Comparison of ENCODE assay signal across 8 cellular contexts in the genomic region with DNA sequence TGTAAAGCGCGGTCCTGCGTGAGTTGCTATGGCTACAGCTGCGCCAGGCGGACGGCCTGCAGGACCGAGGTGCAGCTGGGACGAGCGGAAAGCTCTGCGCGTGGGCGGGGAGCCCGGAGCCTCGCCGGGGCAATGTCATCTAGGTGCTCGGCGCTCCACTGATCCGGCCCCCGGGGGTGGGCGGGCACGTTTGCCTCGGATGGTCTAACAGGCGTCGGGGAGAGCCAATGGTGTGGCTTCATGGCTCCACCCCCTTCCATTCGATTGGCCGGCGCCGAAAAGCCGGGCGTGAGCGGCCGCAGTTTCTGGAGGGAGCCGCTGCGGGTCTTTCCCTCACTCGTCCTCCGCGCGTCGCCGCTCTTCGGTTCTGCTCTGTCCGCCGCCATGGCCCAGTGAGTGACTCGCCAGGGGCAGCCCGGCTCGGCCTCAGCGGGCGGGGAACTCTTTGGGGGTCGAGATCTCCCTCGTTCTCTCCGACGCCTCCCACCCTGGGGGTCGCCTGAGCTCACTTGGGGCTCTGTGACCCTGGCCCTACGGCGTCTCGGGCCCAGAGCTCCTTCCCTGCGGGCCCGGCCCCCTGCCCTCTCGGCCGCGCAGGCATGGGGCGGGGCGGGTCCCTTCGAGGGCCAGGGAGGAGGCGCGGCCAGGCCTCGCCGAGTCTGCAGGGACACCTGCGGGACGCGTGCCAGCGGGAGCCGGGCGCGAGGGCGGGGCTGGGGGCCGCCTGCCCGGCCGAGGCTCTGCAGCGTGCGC. TPM values are rescaled to one million over a fixed set of nuclear protein-coding genes. Genes with fewer than 3 reads are reported as not detected.
DNase-seq lines count a peak whose midpoint lies in the region; ATAC-seq, FAIRE-seq and TF ChIP-seq lines count a peak whose summit lies in the region.

A gene (plus strand): TSS at position 331 of the 753 bp plus-strand sequence. CDS start 54 bp downstream, at position 385.

- no TSS peak for BruUV-seq in mammary epithelial cell (replicated peaks; lab: Mats Ljungman, UMichigan)

- peak; percentile 93 for ATAC-seq in GM18870 (IDR thresholded peaks at IDR 0.05; ENCODE audit: unreplicated experiment)
- peak; percentile 96 for ATAC-seq in HG03135 (IDR thresholded peaks at IDR 0.05; ENCODE audit: unreplicated experiment)

- no peaks in the 10 kb centered on the region for H4K20me1 ChIP-seq in mammary epithelial cell (ENCODE audit: insufficient read depth, low read length)

- H3K4me3 ChIP-seq in ACC112 (ENCODE audit: low read depth, low read length): peak within 1 kb of the TSS; percentile 91
- peak within 1 kb of the TSS; percentile 80 for H3K4me3 ChIP-seq in WERI-Rb-1 (ENCODE audit: low read depth, low read length)
- H3K4me3 ChIP-seq in mammary epithelial cell (replicated peaks in 1 of 3; ENCODE audit: insufficient read depth in 1 of 3, low read depth in 2 of 3, low read length in 3 of 3): peak within 1 kb of the TSS; percentile 74 to 99 (median 74)
- H3K4me3 ChIP-seq in iPS-20b (ENCODE audit: low read length): peak within 1 kb of the TSS; percentile 82
- H3K4me3 ChIP-seq in small intestine (ENCODE audit: low read depth in 1 of 2, low read length in 2 of 2): peak within 1 kb of the TSS; percentile 63 to 66

- H2AFZ ChIP-seq in ACC112 (ENCODE audit: low read length, unreplicated experiment) (peak within 1 kb of the TSS; percentile 79), mammary epithelial cell (ENCODE audit: low read depth, low read length) (peak within 1 kb of the TSS; percentile 99)

- H3K4me2 ChIP-seq in mammary epithelial cell (ENCODE audit: insufficient read depth, low read depth, low read length): peak within 1 kb of the TSS; percentile 99

- peak; percentile 99 for DNase-seq in NCI-H2196 treated with DMSO at 0.1 percent for 48 hours (lab: John Stamatoyannopoulos, UW; ENCODE audit: unreplicated experiment)
- peak; percentile 99 for DNase-seq in WERI-Rb-1
- DNase-seq in mammary epithelial cell: peak; percentile 98
- DNase-seq in small intestine: peak; percentile 99

- dilution Hi-C loops in mammary epithelial cell (cut with HindIII; ENCODE audit: low sequenced_read_pairs): no loop called here

- WGBS in mammary epithelial cell (ENCODE audit: low coverage, missing lambda C conversion rate): 3% methylated on average over 24 of the region's 81 CpGs
- WGBS in small intestine, 3 donors: 0% methylated on average over 61 to 81 of the region's 81 CpGs

- H3K9ac ChIP-seq in mammary epithelial cell (ENCODE audit: insufficient read depth, low read length) (peak within 1 kb of the TSS; percentile 64), iPS-20b (ENCODE audit: low read depth, low read length) (peak within 1 kb of the TSS; percentile 82)

- FAIRE-seq in small intestine (lab: Jason Lieb, UNC): no peak

- H3K27me3 ChIP-seq in ACC112 (ENCODE audit: insufficient read depth, low read length) (no peaks in the 10 kb centered on the region), WERI-Rb-1 (ENCODE audit: insufficient read depth, low read depth, severe bottlenecking) (no peaks in the 10 kb centered on the region), mammary epithelial cell (ENCODE audit: insufficient read depth, low read length) (no peaks in the 10 kb centered on the region), iPS-20b (ENCODE audit: insufficient read depth, low read length) (no peaks in the 10 kb centered on the region), small intestine (ENCODE audit: control insufficient read depth in 2 of 2, insufficient read depth in 2 of 2, low read length in 2 of 2) (no peaks in the 10 kb centered on the region)

- CTCF ChIA-PET in mammary epithelial cell (lab: Charles Lee; ENCODE audit: low non-redundant PET): no interaction called here

- intact Hi-C loops in mammary epithelial cell (cut with micrococcal nuclease): loop anchor here (1.0 kb wide), 2 partner anchors 11 to 22 kb away; no protein-coding TSS in a partner anchor

- H3K4me1 ChIP-seq in ACC112 (ENCODE audit: control insufficient read depth, insufficient read depth, low read length, unreplicated experiment): peaks cover 26% of the 10 kb centered on the region
- H3K4me1 ChIP-seq in mammary epithelial cell (ENCODE audit: insufficient read depth, low read length): peaks cover 15% of the 10 kb centered on the region
- H3K4me1 ChIP-seq in iPS-20b (ENCODE audit: insufficient read depth, low read length): peaks cover 8% of the 10 kb centered on the region; the same call in 1 of the 2 replicates
- H3K4me1 ChIP-seq in small intestine (ENCODE audit: control insufficient read depth in 2 of 2, insufficient read depth in 1 of 2, low read depth in 1 of 2, low read length in 1 of 2): peaks cover 0 to 6% of the 10 kb centered on the region in 2 donors

- TF ChIP-seq CTCF in WERI-Rb-1 (IDR thresholded peaks at IDR 0.05; ENCODE audit: low read depth, low read length): peak; percentile 17; the same call in 1 of the 2 replicates
- no peak for TF ChIP-seq CTCF in mammary epithelial cell (conservative IDR thresholded peaks at IDR 0.05 in 1 of 2, IDR thresholded peaks at IDR 0.05 in 1 of 2; ENCODE audit: extremely low read depth in 1 of 2, insufficient read depth in 1 of 2, low read depth in 1 of 2, low read length in 2 of 2)

- H3K79me2 ChIP-seq in ACC112 (ENCODE audit: control insufficient read depth, insufficient read depth, low read length, unreplicated experiment) (peaks cover 23% of the 10 kb centered on the region), mammary epithelial cell (ENCODE audit: insufficient read depth, low read length) (peaks cover 36% of the 10 kb centered on the region)

- H3K9me3 ChIP-seq in WERI-Rb-1 (ENCODE audit: severe bottlenecking) (peaks cover 2% of the 10 kb centered on the region), mammary epithelial cell (replicated peaks; ENCODE audit: insufficient read depth, low read length) (no peaks in the 10 kb centered on the region), iPS-20b (ENCODE audit: insufficient read depth, low read depth, low read length) (no peaks in the 10 kb centered on the region), small intestine (ENCODE audit: control insufficient read depth, low read depth) (no peaks in the 10 kb centered on the region)

- H3K27ac ChIP-seq in ACC112 (ENCODE audit: low read depth, low read length) (peak within 1 kb of the TSS; percentile 85), WERI-Rb-1 (peak within 1 kb of the TSS; percentile 96), mammary epithelial cell (ENCODE audit: insufficient read depth, low read depth, low read length) (peak within 1 kb of the TSS; percentile 80), iPS-20b (ENCODE audit: low read length) (peak within 1 kb of the TSS; percentile 84), small intestine (ENCODE audit: low read depth in 1 of 2, low read length in 1 of 2) (peak within 1 kb of the TSS; percentile 86 to 98)

- in situ Hi-C loops in mammary epithelial cell (cut with MboI; ENCODE audit: low sequenced_read_pairs in 2 of 2): no loop called here

- H3K36me3 ChIP-seq in ACC112 (ENCODE audit: insufficient read depth, low read length): peaks cover 5% of the 10 kb centered on the region; the same call in 1 of the 2 replicates
- peaks cover 48% of the 10 kb centered on the region for H3K36me3 ChIP-seq in WERI-Rb-1
- peaks cover 6% of the 10 kb centered on the region for H3K36me3 ChIP-seq in mammary epithelial cell (ENCODE audit: insufficient read depth, low read length)
- peaks cover 36% of the 10 kb centered on the region for H3K36me3 ChIP-seq in iPS-20b (ENCODE audit: insufficient read depth, low read depth, low read length)
- peaks cover 0 to 3% of the 10 kb centered on the region in 2 donors for H3K36me3 ChIP-seq in small intestine (ENCODE audit: control insufficient read depth in 2 of 2, insufficient read depth in 2 of 2, low read length in 2 of 2)

RNA-seq across cellular contexts. Expression of the gene that starts here (rescaled TPM):
- 100 to 1,000 TPM in 1 of 2 donors, 10 to 100 TPM in 1; 99.0 to 144 TPM for total RNA-seq in mammary epithelial cell
- polyA plus RNA-seq in mammary epithelial cell: 63.1 TPM
- polyA minus RNA-seq in mammary epithelial cell: 184 TPM
- polyA plus RNA-seq in small intestine: 100 to 1,000 TPM; 158 to 226 (median 189) TPM

Comparison
In these comparisons a context has a peak if more than half of its experiments do, and no peak if none do; other contexts are left out.
1. Peak in every context shown above with its lines: DNase-seq, ATAC-seq, H3K4me3 ChIP-seq and H3K27ac ChIP-seq.